In the genomic region with DNA sequence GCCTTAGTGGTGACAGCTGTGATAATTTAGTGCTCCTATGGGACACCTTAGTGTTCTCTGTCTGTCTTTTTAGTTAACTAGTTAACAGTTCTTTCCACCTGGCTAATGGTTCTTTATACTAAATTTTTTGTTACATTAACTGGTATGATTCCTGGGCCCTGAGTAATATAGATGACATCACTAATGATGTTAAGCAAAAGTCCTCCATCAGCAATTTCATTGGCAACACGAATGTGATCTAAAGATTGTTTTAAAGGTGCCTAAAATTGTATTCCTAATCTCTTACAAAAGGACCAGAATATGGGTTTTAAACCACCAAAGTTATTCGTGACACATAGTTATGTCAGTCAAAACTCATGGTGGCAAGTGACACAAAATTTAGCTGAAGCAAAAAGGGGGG, we compare ENCODE assay signal across 3 cellular contexts.
TF ChIP-seq lines count a peak whose summit lies in the region.

No MANE protein-coding gene starts in this region.

TF ChIP-seq in A549, 52 proteins besides CTCF, POLR2A, EP300 and RAD21:
- no peak for TF ChIP-seq TP53 (CRISPR knock-in tag; IDR thresholded peaks at IDR 0.05)
- peak; percentile 18 for TF ChIP-seq MAFK (IDR thresholded peaks at IDR 0.05; ENCODE audit: partially characterized antibody)
- no peak for TF ChIP-seq GATA3 (IDR thresholded peaks at IDR 0.05; ENCODE audit: borderline replicate concordance)
TF ChIP-seq in A549: peak in this region for 1.

TF ChIP-seq in IMR-90, 13 proteins besides CTCF, POLR2A, EP300 and RAD21:
- TF ChIP-seq MAZ (IDR thresholded peaks at IDR 0.05; ENCODE audit: borderline replicate concordance, low read depth, low read length) = no peak
- no peak for TF ChIP-seq MXI1 (IDR thresholded peaks at IDR 0.05; ENCODE audit: borderline replicate concordance, low read depth, low read length)
- peak; percentile 29; the same call in 1 of the 2 replicates for TF ChIP-seq MAFK (IDR thresholded peaks at IDR 0.05; ENCODE audit: low read depth, low read length)
- TF ChIP-seq, protein P1, sequence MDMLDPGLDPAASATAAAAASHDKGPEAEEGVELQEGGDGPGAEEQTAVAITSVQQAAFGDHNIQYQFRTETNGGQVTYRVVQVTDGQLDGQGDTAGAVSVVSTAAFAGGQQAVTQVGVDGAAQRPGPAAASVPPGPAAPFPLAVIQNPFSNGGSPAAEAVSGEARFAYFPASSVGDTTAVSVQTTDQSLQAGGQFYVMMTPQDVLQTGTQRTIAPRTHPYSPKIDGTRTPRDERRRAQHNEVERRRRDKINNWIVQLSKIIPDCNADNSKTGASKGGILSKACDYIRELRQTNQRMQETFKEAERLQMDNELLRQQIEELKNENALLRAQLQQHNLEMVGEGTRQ (IDR thresholded peaks at IDR 0.05; ENCODE audit: low read depth, low read length) = no peak
- no peak for TF ChIP-seq RFX5 (IDR thresholded peaks at IDR 0.05; ENCODE audit: low read depth, low read length)

TF ChIP-seq in K562, 482 proteins besides CTCF, POLR2A, EP300 and RAD21:
- TF ChIP-seq C11orf30 (IDR thresholded peaks at IDR 0.05; ENCODE audit: low read depth) (0 out of 2 replicates have a peak, but pooled peaks have one; percentile 29), HDAC6 (IDR thresholded peaks at IDR 0.05; ENCODE audit: low read depth, low read length) (no peak), BRF1 (IDR thresholded peaks at IDR 0.05; ENCODE audit: borderline replicate concordance, extremely low read depth, insufficient read length) (no peak), TCFL5 (CRISPR knock-in tag; conservative IDR thresholded peaks at IDR 0.05) (no peak), ZNF316 (IDR thresholded peaks at IDR 0.05) (peak; percentile 40), MAFG (tag; conservative IDR thresholded peaks at IDR 0.05) (0 out of 2 replicates have a peak, but pooled peaks have one; percentile 14), MAFK (IDR thresholded peaks at IDR 0.05; ENCODE audit: low read length) (no peak), MECOM (CRISPR knock-in tag; IDR thresholded peaks at IDR 0.05) (no peak)
- TF ChIP-seq, protein P2, sequence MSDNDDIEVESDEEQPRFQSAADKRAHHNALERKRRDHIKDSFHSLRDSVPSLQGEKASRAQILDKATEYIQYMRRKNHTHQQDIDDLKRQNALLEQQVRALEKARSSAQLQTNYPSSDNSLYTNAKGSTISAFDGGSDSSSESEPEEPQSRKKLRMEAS (CRISPR knock-in tag; IDR thresholded peaks at IDR 0.05) = no peak
- TF ChIP-seq, protein P3, sequence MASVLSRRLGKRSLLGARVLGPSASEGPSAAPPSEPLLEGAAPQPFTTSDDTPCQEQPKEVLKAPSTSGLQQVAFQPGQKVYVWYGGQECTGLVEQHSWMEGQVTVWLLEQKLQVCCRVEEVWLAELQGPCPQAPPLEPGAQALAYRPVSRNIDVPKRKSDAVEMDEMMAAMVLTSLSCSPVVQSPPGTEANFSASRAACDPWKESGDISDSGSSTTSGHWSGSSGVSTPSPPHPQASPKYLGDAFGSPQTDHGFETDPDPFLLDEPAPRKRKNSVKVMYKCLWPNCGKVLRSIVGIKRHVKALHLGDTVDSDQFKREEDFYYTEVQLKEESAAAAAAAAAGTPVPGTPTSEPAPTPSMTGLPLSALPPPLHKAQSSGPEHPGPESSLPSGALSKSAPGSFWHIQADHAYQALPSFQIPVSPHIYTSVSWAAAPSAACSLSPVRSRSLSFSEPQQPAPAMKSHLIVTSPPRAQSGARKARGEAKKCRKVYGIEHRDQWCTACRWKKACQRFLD (CRISPR knock-in tag; IDR thresholded peaks at IDR 0.05) = no peak
